In the genomic region with DNA sequence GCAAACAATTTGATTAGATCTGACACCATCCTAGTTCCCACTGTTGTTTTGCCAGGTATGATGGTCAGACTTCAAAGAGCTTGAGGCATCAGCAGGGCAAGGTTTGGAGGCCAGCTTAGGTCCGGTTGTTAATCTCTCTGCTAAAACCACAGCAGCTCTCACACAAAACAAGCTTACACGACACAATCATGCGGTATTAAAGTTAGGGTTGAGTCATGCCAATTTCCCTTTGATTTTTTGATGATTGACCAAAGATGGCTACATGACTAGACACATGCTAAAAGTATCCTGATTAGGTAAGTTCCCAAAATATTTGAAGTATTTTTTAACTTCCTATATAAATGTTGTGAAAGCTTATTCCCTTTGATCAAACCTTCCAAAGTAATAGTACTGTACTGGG, we compare ENCODE assay signal across 13 cellular contexts.
DNase-seq lines count a peak whose midpoint lies in the region; ATAC-seq, FAIRE-seq and TF ChIP-seq lines count a peak whose summit lies in the region.
"Had no signal": no experiment of that assay in that cellular context is flagged by ENCODE, and none has a peak within 500 bp of the region (broad histone marks: within the 10 kb centered on the region; RNA-seq: fewer than 3 reads in every experiment).

No MANE protein-coding gene starts in this region.

- TF ChIP-seq CTCF in epithelial cell of proximal tubule (conservative IDR thresholded peaks at IDR 0.05; ENCODE audit: low read depth, low read length) = no peak

- no peaks in the 10 kb centered on the region for H3K27me3 Mint-ChIP-seq in activated T-helper 1 cell treated with anti-CD3 and anti-CD28 coated beads, Interleukin-12 subunit alpha, Interleukin-12 subunit beta, Interleukin-2, Interleukin-4 antibody, amounts not matched to agents 30 ng/mL and 10 ng/mL and 1 ng/mL, durations not matched to agents 14 hours and 24 hours and 36 hours (ENCODE audit: insufficient read depth)
- H3K27me3 Mint-ChIP-seq: stimulated activated naive CD8-positive, alpha-beta T cell treated with anti-CD3 and anti-CD28 coated beads, Interleukin-15, Interleukin-2, amounts not matched to agents 100 ng/mL and 50 ng/mL, for 24 hours had no signal

- no peak overlapping the region for H3K27ac Mint-ChIP-seq in activated T-helper 1 cell treated with anti-CD3 and anti-CD28 coated beads, Interleukin-12 subunit alpha, Interleukin-12 subunit beta, Interleukin-2, Interleukin-4 antibody, amounts not matched to agents 30 ng/mL and 10 ng/mL and 1 ng/mL, durations not matched to agents 14 hours and 24 hours and 36 hours
- H3K27ac Mint-ChIP-seq: stimulated activated naive CD8-positive, alpha-beta T cell treated with anti-CD3 and anti-CD28 coated beads, Interleukin-15, Interleukin-2, amounts not matched to agents 100 ng/mL and 50 ng/mL, for 24 hours had no signal

- no peaks in the 10 kb centered on the region for H3K36me3 Mint-ChIP-seq in activated T-helper 1 cell treated with anti-CD3 and anti-CD28 coated beads, Interleukin-12 subunit alpha, Interleukin-12 subunit beta, Interleukin-2, Interleukin-4 antibody, amounts not matched to agents 30 ng/mL and 10 ng/mL and 1 ng/mL, durations not matched to agents 14 hours and 24 hours and 36 hours (ENCODE audit: low read depth)

- ATAC-seq in HG02938 (IDR thresholded peaks at IDR 0.05; ENCODE audit: unreplicated experiment) = no peak
- no peak for ATAC-seq in GM21737 (IDR thresholded peaks at IDR 0.05; ENCODE audit: unreplicated experiment)
- ATAC-seq: gastrocnemius medialis had no signal

- peaks cover 5% of the 10 kb centered on the region for H3K4me1 Mint-ChIP-seq in activated T-helper 1 cell treated with anti-CD3 and anti-CD28 coated beads, Interleukin-12 subunit alpha, Interleukin-12 subunit beta, Interleukin-2, Interleukin-4 antibody, amounts not matched to agents 30 ng/mL and 10 ng/mL and 1 ng/mL, durations not matched to agents 14 hours and 24 hours and 36 hours (ENCODE audit: low read depth)

- peak; percentile 96 for FAIRE-seq in RCC 7860 (lab: Jason Lieb, UNC)

- DNase-seq in GM04504 (ENCODE audit: low read depth) = peak; percentile 54
- DNase-seq in RCC 7860 (ENCODE audit: low spot score) = peak; percentile 95
- DNase-seq in epithelial cell of proximal tubule (ENCODE audit: low read depth) = peak; percentile 99
- DNase-seq in skeletal muscle cell (ENCODE audit: low read depth) = peak; percentile 47
- DNase-seq in activated T-helper 1 cell treated with anti-CD3 and anti-CD28 coated beads, Interleukin-12 subunit alpha, Interleukin-12 subunit beta, Interleukin-2, Interleukin-4 antibody, amounts not matched to agents 30 ng/mL and 10 ng/mL and 1 ng/mL, durations not matched to agents 14 hours and 24 hours and 36 hours (ENCODE audit: low spot score) = no peak
- DNase-seq: activated T-cell treated with anti-CD3 and anti-CD28 coated beads for 4 hours; DMS 273 treated with DMSO at 0.1 percent for 48 hours; gastrocnemius medialis; stimulated activated CD4-positive, alpha-beta T cell treated with anti-CD3 and anti-CD28 coated beads, Interleukin-4, amount 100 ng/mL, for 24 hours had no signal

- intact Hi-C loops in activated T-helper 1 cell treated with anti-CD3 and anti-CD28 coated beads, Interleukin-12 subunit alpha, Interleukin-12 subunit beta, Interleukin-2, Interleukin-4 antibody, amounts not matched to agents 30 ng/mL and 10 ng/mL and 1 ng/mL, durations not matched to agents 14 hours and 24 hours and 36 hours (cut with micrococcal nuclease) = loop anchor here (10.0 kb wide), 1 partner anchor 261 kb away; no protein-coding TSS in a partner anchor

- no peak overlapping the region for H3K4me3 Mint-ChIP-seq in activated T-helper 1 cell treated with anti-CD3 and anti-CD28 coated beads, Interleukin-12 subunit alpha, Interleukin-12 subunit beta, Interleukin-2, Interleukin-4 antibody, amounts not matched to agents 30 ng/mL and 10 ng/mL and 1 ng/mL, durations not matched to agents 14 hours and 24 hours and 36 hours
- H3K4me3 Mint-ChIP-seq: stimulated activated naive CD8-positive, alpha-beta T cell treated with anti-CD3 and anti-CD28 coated beads, Interleukin-15, Interleukin-2, amounts not matched to agents 100 ng/mL and 50 ng/mL, for 24 hours had no signal

- H3K9me3 Mint-ChIP-seq in activated T-helper 1 cell treated with anti-CD3 and anti-CD28 coated beads, Interleukin-12 subunit alpha, Interleukin-12 subunit beta, Interleukin-2, Interleukin-4 antibody, amounts not matched to agents 30 ng/mL and 10 ng/mL and 1 ng/mL, durations not matched to agents 14 hours and 24 hours and 36 hours = no peaks in the 10 kb centered on the region
- H3K9me3 Mint-ChIP-seq: stimulated activated naive CD8-positive, alpha-beta T cell treated with anti-CD3 and anti-CD28 coated beads, Interleukin-15, Interleukin-2, amounts not matched to agents 100 ng/mL and 50 ng/mL, for 24 hours had no signal

- H3K4me3 ChIP-seq in epithelial cell of proximal tubule (ENCODE audit: low read depth, low read length) (no peak overlapping the region), skeletal muscle cell (ENCODE audit: low read depth, low read length) (no peak overlapping the region)
- H3K4me3 ChIP-seq: gastrocnemius medialis, prostate gland had no signal
